ENCODE assay signal across 1 cellular context in genomic region chr11:103043826-103044688, GRCh38.
TF ChIP-seq lines count a peak whose summit lies in the region.

No MANE protein-coding gene starts in this region.

TF ChIP-seq in HepG2, 621 proteins besides CTCF, POLR2A, EP300 and RAD21:
- TF ChIP-seq HNF4G (IDR thresholded peaks at IDR 0.05; ENCODE audit: borderline replicate concordance, low read depth, low read length) (no peak), HNF4G (CRISPR knock-in tag; IDR thresholded peaks at IDR 0.05; ENCODE audit: borderline replicate concordance, low read depth) (no peak), MAFK (conservative IDR thresholded peaks at IDR 0.05 in 1 of 2, IDR thresholded peaks at IDR 0.05 in 1 of 2; ENCODE audit: low read length in 2 of 2) (peak in 1 of 2 experiments; percentile 52; a peak in 2 of 4 replicates), ZEB1 (IDR thresholded peaks at IDR 0.05; ENCODE audit: insufficient replicate concordance, low read depth) (no peak), NR2F2 (IDR thresholded peaks at IDR 0.05; ENCODE audit: borderline replicate concordance, low read depth) (no peak), MAFF (IDR thresholded peaks at IDR 0.05; ENCODE audit: low read depth, low read length) (0 out of 2 replicates have a peak, but pooled peaks have one; percentile 2), ZNF343 (CRISPR knock-in tag; IDR thresholded peaks at IDR 0.05) (no peak)
TF ChIP-seq in HepG2: peak in this region for 2.
